In the genomic region with DNA sequence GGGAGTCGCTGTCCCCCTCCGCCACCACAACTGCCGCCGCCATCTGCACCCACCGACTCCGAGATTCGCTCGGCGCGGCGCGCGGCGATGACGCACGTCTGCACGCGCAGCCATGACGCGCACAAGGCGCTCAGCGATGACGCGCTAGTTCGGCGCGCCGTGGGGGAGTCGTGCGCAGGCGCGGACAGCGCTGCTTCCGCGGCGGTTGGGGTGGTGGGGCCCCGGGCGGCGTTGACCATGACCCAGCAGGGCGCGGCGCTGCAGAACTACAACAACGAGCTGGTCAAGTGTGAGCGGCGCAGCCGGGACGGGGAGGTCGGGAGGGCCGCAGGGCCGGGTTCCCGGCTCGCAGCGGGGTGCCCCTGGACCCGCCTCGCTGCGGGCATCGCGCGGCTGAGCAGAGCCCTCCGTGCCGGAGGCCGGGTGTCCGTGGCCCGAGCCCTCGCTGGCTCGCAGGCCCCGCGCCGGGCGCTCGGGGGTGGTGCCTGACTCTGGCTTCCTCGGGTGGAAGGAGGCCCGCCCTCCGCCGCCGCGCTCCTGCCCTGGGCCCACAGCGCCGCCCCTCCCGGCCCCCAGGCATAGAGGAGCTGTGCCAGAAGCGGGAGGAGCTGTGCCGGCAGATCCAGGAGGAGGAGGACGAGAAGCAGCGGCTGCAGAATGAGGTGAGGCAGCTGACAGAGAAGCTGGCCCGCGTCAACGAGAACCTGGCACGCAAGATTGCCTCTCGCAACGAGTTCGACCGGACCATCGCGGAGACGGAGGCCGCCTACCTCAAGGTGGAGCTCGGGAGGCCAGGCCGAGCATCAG, we compare ENCODE assay signal across 8 cellular contexts. TPM values are rescaled to one million over a fixed set of nuclear protein-coding genes. Genes with fewer than 3 reads are reported as not detected.
DNase-seq lines count a peak whose midpoint lies in the region; ATAC-seq and TF ChIP-seq lines count a peak whose summit lies in the region.

ANAPC2 (minus strand) TSS at position 71 of the 807 bp plus-strand sequence; CDS start at position 43, 28 bp downstream.
A gene with protein sequence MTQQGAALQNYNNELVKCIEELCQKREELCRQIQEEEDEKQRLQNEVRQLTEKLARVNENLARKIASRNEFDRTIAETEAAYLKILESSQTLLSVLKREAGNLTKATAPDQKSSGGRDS (plus strand): TSS at position 187 of the 807 bp plus-strand sequence. CDS start 51 bp downstream, at position 238.

- H3K27me3 ChIP-seq in RWPE2 (ENCODE audit: insufficient read depth, poor library complexity, severe bottlenecking) = no peaks in the 10 kb centered on the region
- H3K27me3 ChIP-seq in neural cell (ENCODE audit: insufficient read depth, low read depth, low read length) = no peaks in the 10 kb centered on the region
- H3K27me3 ChIP-seq in stomach = no peaks in the 10 kb centered on the region

- peaks cover 20% of the 10 kb centered on the region for H3K36me3 ChIP-seq in RWPE2 (ENCODE audit: low read depth)
- no peaks in the 10 kb centered on the region for H3K36me3 ChIP-seq in neural cell (ENCODE audit: insufficient read depth, low read length)
- peaks cover 36 to 67% (median 63%) of the 10 kb centered on the region in 4 donors for H3K36me3 ChIP-seq in stomach

- TF ChIP-seq CTCF in RWPE2 (IDR thresholded peaks at IDR 0.05; ENCODE audit: poor library complexity, severe bottlenecking) = peak; percentile 72
- TF ChIP-seq CTCF in fibroblast of the aortic adventitia (IDR thresholded peaks at IDR 0.05; ENCODE audit: insufficient read depth, low read length) = peak; percentile 56
- peak; percentile 46 for TF ChIP-seq CTCF in neural cell (IDR thresholded peaks at IDR 0.05; ENCODE audit: poor library complexity, severe bottlenecking)
- TF ChIP-seq CTCF in stomach (IDR thresholded peaks at IDR 0.05) = peak in 3 of 7 experiments; percentile 6 to 48 (median 31)

- 0 to 1% (median 0%) methylated on average over 39 to 98 of the region's 98 CpGs for WGBS in stomach, 5 donors

- peak in 2 of 4 donors; percentile 56 for TF ChIP-seq POLR2A in stomach (IDR thresholded peaks at IDR 0.05)

- H3K4me3 ChIP-seq in RWPE2 (ENCODE audit: severe bottlenecking) (peak within 1 kb of the TSS; percentile 52), fibroblast of the aortic adventitia (ENCODE audit: low read depth, low read length) (peak within 1 kb of the TSS; percentile 96), neural cell (ENCODE audit: low read length) (peak within 1 kb of the TSS; percentile 98), stomach (peak within 1 kb of the TSS; percentile 95 to 99 (median 97))

- peak; percentile 66 for ATAC-seq in GM21825 (IDR thresholded peaks at IDR 0.05; ENCODE audit: unreplicated experiment)
- ATAC-seq in RWPE2 (ENCODE audit: low read depth) = peak; percentile 74

- H3K9ac ChIP-seq in neural cell (ENCODE audit: low read length) = peak within 1 kb of the TSS; percentile 85

- peaks cover 14% of the 10 kb centered on the region for H3K79me2 ChIP-seq in neural cell (replicated peaks; ENCODE audit: insufficient read depth, low read length)

- H3K9me3 ChIP-seq in RWPE2 (ENCODE audit: severe bottlenecking) (no peaks in the 10 kb centered on the region), neural cell (ENCODE audit: low read length) (no peaks in the 10 kb centered on the region), stomach (no peaks in the 10 kb centered on the region)

- H3K27ac ChIP-seq in RWPE2 (ENCODE audit: poor library complexity, severe bottlenecking) = peak within 1 kb of the TSS; percentile 73
- H3K27ac ChIP-seq in neural cell (ENCODE audit: low read length) = peak within 1 kb of the TSS; percentile 76
- peak within 1 kb of the TSS; percentile 96 to 97 (median 96) for H3K27ac ChIP-seq in stomach

- no peaks in the 10 kb centered on the region for H3K9me2 ChIP-seq in neural cell (ENCODE audit: insufficient read depth, low read length)

- TF ChIP-seq EP300 in neural cell (conservative IDR thresholded peaks at IDR 0.05; ENCODE audit: poor library complexity, severe bottlenecking) = peak; percentile 79
- no peak for TF ChIP-seq EP300 in stomach (IDR thresholded peaks at IDR 0.05)

- TF ChIP-seq RAD21 in neural cell (conservative IDR thresholded peaks at IDR 0.05) = peak; percentile 27

- H2AFZ ChIP-seq in neural cell (ENCODE audit: low read depth, low read length) = peak within 1 kb of the TSS; percentile 69

- peak within 1 kb of the TSS; percentile 95 for H3K4me2 ChIP-seq in neural cell (ENCODE audit: low read length)

- DNase-seq in EH (ENCODE audit: low read depth) (peak; percentile 90), Kasumi-1 (lab: John Stamatoyannopoulos, UW) (peak; percentile 66 to 70), RWPE2 (ENCODE audit: low spot score) (peak; percentile 88), fibroblast of the aortic adventitia (ENCODE audit: low read depth) (peak; percentile 93), stomach (peak; percentile 95)
- DNase-seq in activated T-helper 9 cell treated with anti-CD3 and anti-CD28 coated beads, Interleukin-2, amount 50 U/mL, for 16 hours (ENCODE audit: low read depth) = peak; percentile 92

- H4K20me1 ChIP-seq in neural cell (ENCODE audit: insufficient read depth) = no peaks in the 10 kb centered on the region

- intact Hi-C loops in stomach (cut with DNase I; ENCODE audit: low total_unique reads) = loop anchor here (10.0 kb wide), 2 partner anchors 46 to 74 kb away; partner anchors contain the start of genes DPP7 and SLC34A3

- H3K4me1 ChIP-seq in RWPE2 (ENCODE audit: insufficient read depth, poor library complexity, severe bottlenecking) (peaks cover 5% of the 10 kb centered on the region), stomach (peaks cover 35 to 83% (median 77%) of the 10 kb centered on the region in 4 donors)

- no peaks in the 10 kb centered on the region for H3F3A ChIP-seq in neural cell (ENCODE audit: insufficient read depth, low read length, poor library complexity, severe bottlenecking)

TF ChIP-seq in neural cell, 6 proteins besides CTCF, POLR2A, EP300 and RAD21:
- TF ChIP-seq MXI1 (conservative IDR thresholded peaks at IDR 0.05; ENCODE audit: poor library complexity, severe bottlenecking) (peak; percentile 93), POLR2AphosphoS5 (IDR thresholded peaks at IDR 0.05) (no peak), SMC3 (conservative IDR thresholded peaks at IDR 0.05; ENCODE audit: poor library complexity) (peak; percentile 51), REST (IDR thresholded peaks at IDR 0.05; ENCODE audit: borderline replicate concordance) (peak; percentile 66), TAF1 (IDR thresholded peaks at IDR 0.05; ENCODE audit: low read depth) (peak; percentile 44), EZH2 (IDR thresholded peaks at IDR 0.05; ENCODE audit: borderline replicate concordance, insufficient read depth, low read length, poor library complexity, severe bottlenecking) (no peak)
TF ChIP-seq in neural cell: peak in this region for 4.

RNA-seq across cellular contexts. Expression of gene ANAPC2, which starts in this region (rescaled TPM):
- 25.7 and 28.0 TPM in 2 replicates for total RNA-seq in fibroblast of the aortic adventitia (ENCODE audit: low replicate concordance)
- 38.1 and 47.2 TPM in 2 replicates for polyA plus RNA-seq in neural cell
- 30.6 and 42.4 TPM in 2 replicates for polyA minus RNA-seq in neural cell
- total RNA-seq in stomach = 100 to 1,000 TPM in 1 of 5 donors, 10 to 100 TPM in 4; 35.8 to 147 (median 42.9) TPM
- 10 to 100 TPM; 26.1 to 45.0 (median 40.7) TPM for polyA plus RNA-seq in stomach

RNA-seq across cellular contexts. Expression of the second gene that starts in this region (rescaled TPM):
- total RNA-seq in fibroblast of the aortic adventitia (ENCODE audit: low replicate concordance) = 43.5 and 51.5 TPM in 2 replicates
- polyA plus RNA-seq in neural cell = 170 and 195 TPM in 2 replicates
- polyA minus RNA-seq in neural cell = 51.7 and 63.3 TPM in 2 replicates
- 100 to 1,000 TPM in 2 of 5 donors, 10 to 100 TPM in 3; 28.1 to 154 (median 81.4) TPM for total RNA-seq in stomach
- 100 to 1,000 TPM; 118 to 146 (median 135) TPM for polyA plus RNA-seq in stomach

Comparison
In these comparisons a context has a peak if more than half of its experiments do, and no peak if none do; other contexts are left out.
1. Peak in every context shown above with its lines: DNase-seq, ATAC-seq, H3K4me3 ChIP-seq and H3K27ac ChIP-seq.